17 cellular contexts compared by ENCODE assay signal in genomic region chr22:49647346-49648026, GRCh38.
DNase-seq lines count a peak whose midpoint lies in the region; ATAC-seq, FAIRE-seq and TF ChIP-seq lines count a peak whose summit lies in the region.
"Had no signal": no experiment of that assay in that cellular context is flagged by ENCODE, and none has a peak within 500 bp of the region (broad histone marks: within the 10 kb centered on the region; RNA-seq: fewer than 3 reads in every experiment).

No MANE protein-coding gene starts in this region.

- no peak for TF ChIP-seq EP300 in K562 (IDR thresholded peaks at IDR 0.05; ENCODE audit: low read length)

- H3K27ac ChIP-seq in OCI-LY1 (ENCODE audit: low read depth, low read length, poor library complexity, severe bottlenecking) (no peak overlapping the region), K562 (ENCODE audit: extremely low read depth, low read depth, low read length) (no peak overlapping the region)
- H3K27ac ChIP-seq: SK-N-MC had no signal

- H3K36me3 ChIP-seq in OCI-LY1 (ENCODE audit: insufficient read depth, low read length): peaks cover 24% of the 10 kb centered on the region
- H3K36me3 ChIP-seq in K562 (ENCODE audit: control insufficient read depth, insufficient read depth, low read length): peaks cover 31% of the 10 kb centered on the region; the same call in 2 of the 3 replicates

- H3K4me3 ChIP-seq in OCI-LY1 (ENCODE audit: low read depth, low read length, poor library complexity, severe bottlenecking) (no peak overlapping the region), K562 (no peak overlapping the region)
- H3K4me3 ChIP-seq: SK-N-MC had no signal

- H4K20me1 ChIP-seq in OCI-LY1 (ENCODE audit: insufficient read depth, low read length): no peaks in the 10 kb centered on the region
- H4K20me1 ChIP-seq in K562 (replicated peaks; ENCODE audit: control insufficient read depth, insufficient read depth, low read length): peaks cover 49% of the 10 kb centered on the region

- ATAC-seq in Right ventricle myocardium inferior (peak; percentile 10), left ventricle myocardium superior (no peak), K562 (peak; percentile 72), GM18517 (IDR thresholded peaks at IDR 0.05; ENCODE audit: unreplicated experiment) (no peak), HG02571 (IDR thresholded peaks at IDR 0.05; ENCODE audit: unreplicated experiment) (no peak)

- TF ChIP-seq POLR2A in K562 (conservative IDR thresholded peaks at IDR 0.05): no peak

- no peaks in the 10 kb centered on the region for H3K9me2 ChIP-seq in OCI-LY1 (ENCODE audit: low read depth, low read length)

- H3K4me2 ChIP-seq in OCI-LY1 (ENCODE audit: low read length) (no peak overlapping the region), K562 (ENCODE audit: insufficient read depth, low read length) (no peak overlapping the region)

- POLR2A ChIA-PET in K562 (lab: Yijun Ruan, JAX): interaction anchor here (1.3 to 1.5 kb wide), 2 partner anchors 9 to 24 kb away, joined by 3 to 6 read pairs; no protein-coding TSS in a partner anchor

- 0 out of 4 replicates have a peak, but pooled peaks of 1 of the 2 experiments have one; percentile 13 for TF ChIP-seq RAD21 in K562 (CRISPR knock-in tag; conservative IDR thresholded peaks at IDR 0.05 in 1 of 2, IDR thresholded peaks at IDR 0.05 in 1 of 2)

- H3F3A ChIP-seq in OCI-LY1 (ENCODE audit: insufficient read depth, low read length): no peaks in the 10 kb centered on the region

- BruUV-seq in K562 (replicated peaks; lab: Mats Ljungman, UMichigan): no TSS peak

- no peaks in the 10 kb centered on the region for H3K27me3 ChIP-seq in OCI-LY1 (ENCODE audit: insufficient read depth, low read length)
- no peaks in the 10 kb centered on the region for H3K27me3 ChIP-seq in K562 (ENCODE audit: control insufficient read depth in 2 of 2, insufficient read depth in 2 of 2, low read length in 2 of 2)

- CTCF ChIA-PET in K562 (lab: Yijun Ruan, JAX; ENCODE audit: low intra/inter-chr PET ratio): no interaction called here

- H3K79me2 ChIP-seq in OCI-LY1 (ENCODE audit: insufficient read depth, low read length): peaks cover 36% of the 10 kb centered on the region
- peaks cover 91% of the 10 kb centered on the region for H3K79me2 ChIP-seq in K562 (ENCODE audit: control insufficient read depth, insufficient read depth, low read length)

- H3K4me1 ChIP-seq in OCI-LY1 (ENCODE audit: insufficient read depth, low read length, severe bottlenecking) (no peaks in the 10 kb centered on the region), K562 (replicated peaks in 1 of 2; ENCODE audit: control insufficient read depth in 2 of 2, insufficient read depth in 2 of 2, low read length in 2 of 2) (peaks cover 0 to 27% of the 10 kb centered on the region in 2 experiments; a peak in 2 of 5 replicates)

- no peaks in the 10 kb centered on the region for H3K9me3 ChIP-seq in OCI-LY1 (ENCODE audit: low read length)
- H3K9me3 ChIP-seq in K562 (replicated peaks; ENCODE audit: control insufficient read depth, insufficient read depth, low read depth, low read length): no peaks in the 10 kb centered on the region

- WGBS in K562 (ENCODE audit: insufficient coverage, low coverage, missing lambda C conversion rate): 76% methylated on average over 8 of the region's 10 CpGs

- H3K9ac ChIP-seq in OCI-LY1 (ENCODE audit: low read length) (no peak overlapping the region), K562 (ENCODE audit: insufficient read depth in 1 of 2, low read depth in 2 of 2, low read length in 2 of 2) (peak overlapping the region in 1 of 2 experiments; percentile 45; a peak in 1 of 4 replicates)

- H2AFZ ChIP-seq in OCI-LY1 (ENCODE audit: low read length): no peak overlapping the region
- no peak overlapping the region for H2AFZ ChIP-seq in K562 (ENCODE audit: low read depth, low read length)

- no peaks in the 10 kb centered on the region for H3K9me1 ChIP-seq in K562 (ENCODE audit: control insufficient read depth, insufficient read depth, low read length)

- peak; percentile 37 for DNase-seq in Right ventricle myocardium inferior (ENCODE audit: missing footprints)
- no peak for DNase-seq in left ventricle myocardium superior
- DNase-seq in K562 (ENCODE audit: extremely low read depth in 1 of 4, low spot score in 3 of 4): peak in 1 of 4 experiments; percentile 25
- DNase-seq in GOT3 (lab: John Stamatoyannopoulos, UW): no peak
- no peak for DNase-seq in OCI-M2 (lab: John Stamatoyannopoulos, UW; ENCODE audit: unreplicated experiment)
- DNase-seq: COR-L47, NCI-H1048, NCI-H187 treated with DMSO at 0.1 percent for 48 hours, NCI-H2171 treated with DMSO at 0.1 percent for 48 hours, T-helper 1 cell had no signal

- intact Hi-C loops in Right ventricle myocardium inferior (cut with DNase I): no loop called here
- intact Hi-C loops in left ventricle myocardium superior (cut with micrococcal nuclease): no loop called here
- intact Hi-C loops in K562 (cut with micrococcal nuclease): no loop called here

- in situ Hi-C loops in K562 (cut with MboI): no loop called here

- TF ChIP-seq CTCF in OCI-LY1 (IDR thresholded peaks at IDR 0.05; ENCODE audit: low read length): peak; percentile 76
- peak in 2 of 3 experiments; percentile 29 to 43; a peak in 2 of 6 replicates for TF ChIP-seq CTCF in K562 (IDR thresholded peaks at IDR 0.05 in 2 of 3, conservative IDR thresholded peaks at IDR 0.05 in 1 of 3; ENCODE audit: insufficient read depth in 2 of 3, low read depth in 1 of 3, low read length in 3 of 3)

- FAIRE-seq in K562 (lab: Jason Lieb, UNC): no peak
- FAIRE-seq: A204.1, GM12891, GM19239 had no signal

TF ChIP-seq in K562, 482 proteins besides CTCF, POLR2A, EP300 and RAD21 (continues in another document):
- TF ChIP-seq ZBTB12 (CRISPR knock-in tag; IDR thresholded peaks at IDR 0.05): no peak
- no peak for TF ChIP-seq ZEB2 (IDR thresholded peaks at IDR 0.05)
- TF ChIP-seq SAFB (IDR thresholded peaks at IDR 0.05; ENCODE audit: borderline replicate concordance, low read depth, low read length): no peak
- no peak for TF ChIP-seq ZNF146 (CRISPR knock-in tag; IDR thresholded peaks at IDR 0.05; ENCODE audit: unreplicated experiment)
- no peak for TF ChIP-seq ZNF407 (IDR thresholded peaks at IDR 0.05; ENCODE audit: low read depth)
- no peak for TF ChIP-seq ZNF444 (CRISPR knock-in tag; IDR thresholded peaks at IDR 0.05)
- TF ChIP-seq DDX20 (tag; IDR thresholded peaks at IDR 0.05; ENCODE audit: low read depth): no peak

Comparison
In these comparisons a context has a peak if more than half of its experiments do, and no peak if none do; other contexts are left out.
1. ATAC-seq: peak in Right ventricle myocardium inferior (single experiment) and K562 (single experiment); none in left ventricle myocardium superior (single experiment), GM18517 (single experiment) and HG02571 (single experiment).